25 cellular contexts compared by ENCODE assay signal in genomic region chr15:98363416-98363815, GRCh38.
"Had no signal": no experiment of that assay in that cellular context is flagged by ENCODE, and none has a peak within 500 bp of the region (broad histone marks: within the 10 kb centered on the region; RNA-seq: fewer than 3 reads in every experiment).

No MANE protein-coding gene starts in this region.

- H3K36me3 Mint-ChIP-seq: activated naive CD8-positive, alpha-beta T cell treated with anti-CD3 and anti-CD28 coated beads for 36 hours; natural killer cell had no signal

- H3K27me3 Mint-ChIP-seq: activated B cell treated with CpG ODN at 0.5 μM for 24 hours; activated CD4-positive, alpha-beta T cell treated with anti-CD3 and anti-CD28 coated beads for 36 hours; effector memory CD8-positive, alpha-beta T cell had no signal

- H3K4me1 Mint-ChIP-seq: activated B cell treated with CpG ODN at 0.5 μM for 24 hours; activated CD4-positive, alpha-beta T cell treated with anti-CD3 and anti-CD28 coated beads for 36 hours; activated naive CD8-positive, alpha-beta T cell treated with anti-CD3 and anti-CD28 coated beads for 36 hours; natural killer cell had no signal

- H3K27ac Mint-ChIP-seq: activated B cell treated with CpG ODN at 0.5 μM for 24 hours; activated CD4-positive, alpha-beta T cell treated with anti-CD3 and anti-CD28 coated beads for 36 hours; activated naive CD8-positive, alpha-beta T cell treated with anti-CD3 and anti-CD28 coated beads for 36 hours; effector memory CD8-positive, alpha-beta T cell; natural killer cell; stimulated activated naive CD8-positive, alpha-beta T cell treated with anti-CD3 and anti-CD28 coated beads, Interleukin-15, Interleukin-2, amounts not matched to agents 100 ng/mL and 50 ng/mL, for 24 hours had no signal

- H3K4me3 Mint-ChIP-seq: activated B cell treated with CpG ODN at 0.5 μM for 24 hours; activated CD4-positive, alpha-beta T cell treated with anti-CD3 and anti-CD28 coated beads for 36 hours; activated naive CD8-positive, alpha-beta T cell treated with anti-CD3 and anti-CD28 coated beads for 36 hours; activated T-cell treated with anti-CD3 and anti-CD28 coated beads, Interleukin-2, amount 50 U/mL, for 4 hours; effector memory CD8-positive, alpha-beta T cell; natural killer cell; stimulated activated naive CD8-positive, alpha-beta T cell treated with anti-CD3 and anti-CD28 coated beads, Interleukin-15, Interleukin-2, amounts not matched to agents 100 ng/mL and 50 ng/mL, for 24 hours had no signal

- FAIRE-seq: astrocyte, endothelial cell of umbilical vein, pancreas had no signal

- H3K4me1 ChIP-seq: pancreas, psoas muscle, right atrium auricular region, suprapubic skin, tibial nerve, vagina had no signal

- DNase-seq: activated B cell treated with CpG ODN at 0.5 μM for 24 hours; activated CD4-positive, alpha-beta T cell treated with anti-CD3 and anti-CD28 coated beads for 36 hours; activated CD4-positive, alpha-beta T cell treated with anti-CD3 and anti-CD28 coated beads, Interleukin-2, amount 50 U/mL, for 48 hours; activated CD8-positive, alpha-beta memory T cell treated with anti-CD3 and anti-CD28 coated beads, Interleukin-2, amount 50 U/mL, for 48 hours; activated naive CD4-positive, alpha-beta T cell treated with Interleukin-2 at 50 U/mL for 16 hours; activated naive CD8-positive, alpha-beta T cell treated with anti-CD3 and anti-CD28 coated beads for 36 hours; activated T-cell treated with anti-CD3 and anti-CD28 coated beads, Interleukin-2, amount 50 U/mL, for 4 hours; central memory CD4-positive, alpha-beta T cell; dorsolateral prefrontal cortex; effector memory CD8-positive, alpha-beta T cell; hypothalamus; midbrain; natural killer cell; pancreas; psoas muscle; stimulated activated CD4-positive, alpha-beta T cell treated with anti-CD3 and anti-CD28 coated beads, Interleukin-4, amount 100 ng/mL, for 4 hours had no signal

- ATAC-seq: activated CD4-positive, alpha-beta T cell treated with anti-CD3 and anti-CD28 coated beads for 36 hours; activated T-cell treated with anti-CD3 and anti-CD28 coated beads, Interleukin-2, amount 50 U/mL, for 4 hours; effector memory CD8-positive, alpha-beta T cell; esophagus mucosa; gastroesophageal sphincter; pancreas; psoas muscle had no signal

- H3K27me3 ChIP-seq: gastroesophageal sphincter, pancreas, right atrium auricular region, suprapubic skin, tibial nerve, vagina had no signal

- H3K9me3 Mint-ChIP-seq: activated B cell treated with CpG ODN at 0.5 μM for 24 hours; activated naive CD8-positive, alpha-beta T cell treated with anti-CD3 and anti-CD28 coated beads for 36 hours; activated T-cell treated with anti-CD3 and anti-CD28 coated beads, Interleukin-2, amount 50 U/mL, for 4 hours; natural killer cell; stimulated activated naive CD8-positive, alpha-beta T cell treated with anti-CD3 and anti-CD28 coated beads, Interleukin-15, Interleukin-2, amounts not matched to agents 100 ng/mL and 50 ng/mL, for 24 hours had no signal

- H3K4me3 ChIP-seq: dorsolateral prefrontal cortex, gastroesophageal sphincter, pancreas, psoas muscle, right atrium auricular region, suprapubic skin, tibial nerve, vagina had no signal

- H3K9me3 ChIP-seq: gastroesophageal sphincter, pancreas, psoas muscle, right atrium auricular region, suprapubic skin, tibial nerve, vagina had no signal

- H3K27ac ChIP-seq: dorsolateral prefrontal cortex, gastroesophageal sphincter, pancreas, psoas muscle, right atrium auricular region, suprapubic skin, tibial nerve, vagina had no signal
